Comparison of ENCODE assay signal across 1 cellular context in genomic region chr11:57482782-57483569, GRCh38.
TF ChIP-seq lines count a peak whose summit lies in the region.

No MANE protein-coding gene starts in this region.

TF ChIP-seq in H1, 55 proteins besides CTCF, POLR2A, EP300 and RAD21:
- TF ChIP-seq EZH2 (IDR thresholded peaks at IDR 0.05; ENCODE audit: low read depth, low read length, severe bottlenecking) (no peak), SIN3A (conservative IDR thresholded peaks at IDR 0.05 in 1 of 2, IDR thresholded peaks at IDR 0.05 in 1 of 2; ENCODE audit: low read depth in 1 of 2, low read length in 2 of 2) (peak; percentile 55 to 80; a peak in 2 of 4 replicates), CHD2 (IDR thresholded peaks at IDR 0.05; ENCODE audit: low read length) (no peak), ZNF274 (IDR thresholded peaks at IDR 0.05; ENCODE audit: borderline replicate concordance, extremely low read depth, low read length) (no peak), CBX5 (IDR thresholded peaks at IDR 0.05; ENCODE audit: low read depth, low read length) (no peak), POLR2AphosphoS5 (IDR thresholded peaks at IDR 0.05; ENCODE audit: low read depth, low read length) (peak; percentile 31; the same call in 1 of the 2 replicates), GABPA (IDR thresholded peaks at IDR 0.05; ENCODE audit: borderline replicate concordance, insufficient read depth, low read length) (no peak), ASH2L (IDR thresholded peaks at IDR 0.05; ENCODE audit: low read length) (no peak), SP2 (IDR thresholded peaks at IDR 0.05; ENCODE audit: low read length) (no peak), RFX5 (IDR thresholded peaks at IDR 0.05; ENCODE audit: borderline replicate concordance, low read depth, low read length) (no peak), SP4 (IDR thresholded peaks at IDR 0.05; ENCODE audit: low read length) (peak; percentile 75; the same call in 1 of the 2 replicates), PHF8 (conservative IDR thresholded peaks at IDR 0.05; ENCODE audit: low read depth, low read length) (no peak), SAP30 (IDR thresholded peaks at IDR 0.05; ENCODE audit: insufficient read depth, insufficient replicate concordance, low read length) (no peak), TAF1 (IDR thresholded peaks at IDR 0.05; ENCODE audit: low read depth, low read length) (no peak), EGR1 (IDR thresholded peaks at IDR 0.05; ENCODE audit: borderline replicate concordance, low read depth, low read length) (peak; percentile 58; the same call in 1 of the 2 replicates), RNF2 (IDR thresholded peaks at IDR 0.05; ENCODE audit: borderline replicate concordance, low read depth, low read length, missing control alignments, poor library complexity, severe bottlenecking) (no peak), SUZ12 (IDR thresholded peaks at IDR 0.05; ENCODE audit: low read length) (no peak), TCF12 (IDR thresholded peaks at IDR 0.05; ENCODE audit: low read depth, low read length) (no peak), FOSL1 (IDR thresholded peaks at IDR 0.05; ENCODE audit: insufficient read depth, low read depth, low read length) (0 out of 2 replicates have a peak, but pooled peaks have one; percentile 29), TAF7 (optimal IDR thresholded peaks at IDR 0.05; ENCODE audit: borderline replicate concordance, low read depth, low read length) (no peak), CREB1 (IDR thresholded peaks at IDR 0.05) (0 out of 2 replicates have a peak, but pooled peaks have one; percentile 31), RXRA (IDR thresholded peaks at IDR 0.05; ENCODE audit: insufficient read depth, low read depth, low read length) (no peak), JUN (IDR thresholded peaks at IDR 0.05; ENCODE audit: low read depth, low read length) (no peak), TBP (IDR thresholded peaks at IDR 0.05; ENCODE audit: low read depth, low read length) (no peak), KDM1A (IDR thresholded peaks at IDR 0.05; ENCODE audit: borderline replicate concordance, low read length) (no peak), SRF (IDR thresholded peaks at IDR 0.05; ENCODE audit: low read depth, low read length) (no peak), KDM4A (IDR thresholded peaks at IDR 0.05; ENCODE audit: low read depth, low read length, severe bottlenecking) (peak; percentile 28), USF2 (IDR thresholded peaks at IDR 0.05; ENCODE audit: low read length) (0 out of 2 replicates have a peak, but pooled peaks have one; percentile 43), BACH1 (IDR thresholded peaks at IDR 0.05; ENCODE audit: low read length) (0 out of 2 replicates have a peak, but pooled peaks have one; percentile 3), CBX8 (IDR thresholded peaks at IDR 0.05; ENCODE audit: borderline replicate concordance, low read depth, low read length) (no peak), CHD1 (IDR thresholded peaks at IDR 0.05; ENCODE audit: low read depth, low read length) (no peak), HDAC2 (IDR thresholded peaks at IDR 0.05; ENCODE audit: borderline replicate concordance in 1 of 2, low read depth in 2 of 2, low read length in 2 of 2) (no peak; a peak in 1 of 4 replicates)
- TF ChIP-seq, protein P1, sequence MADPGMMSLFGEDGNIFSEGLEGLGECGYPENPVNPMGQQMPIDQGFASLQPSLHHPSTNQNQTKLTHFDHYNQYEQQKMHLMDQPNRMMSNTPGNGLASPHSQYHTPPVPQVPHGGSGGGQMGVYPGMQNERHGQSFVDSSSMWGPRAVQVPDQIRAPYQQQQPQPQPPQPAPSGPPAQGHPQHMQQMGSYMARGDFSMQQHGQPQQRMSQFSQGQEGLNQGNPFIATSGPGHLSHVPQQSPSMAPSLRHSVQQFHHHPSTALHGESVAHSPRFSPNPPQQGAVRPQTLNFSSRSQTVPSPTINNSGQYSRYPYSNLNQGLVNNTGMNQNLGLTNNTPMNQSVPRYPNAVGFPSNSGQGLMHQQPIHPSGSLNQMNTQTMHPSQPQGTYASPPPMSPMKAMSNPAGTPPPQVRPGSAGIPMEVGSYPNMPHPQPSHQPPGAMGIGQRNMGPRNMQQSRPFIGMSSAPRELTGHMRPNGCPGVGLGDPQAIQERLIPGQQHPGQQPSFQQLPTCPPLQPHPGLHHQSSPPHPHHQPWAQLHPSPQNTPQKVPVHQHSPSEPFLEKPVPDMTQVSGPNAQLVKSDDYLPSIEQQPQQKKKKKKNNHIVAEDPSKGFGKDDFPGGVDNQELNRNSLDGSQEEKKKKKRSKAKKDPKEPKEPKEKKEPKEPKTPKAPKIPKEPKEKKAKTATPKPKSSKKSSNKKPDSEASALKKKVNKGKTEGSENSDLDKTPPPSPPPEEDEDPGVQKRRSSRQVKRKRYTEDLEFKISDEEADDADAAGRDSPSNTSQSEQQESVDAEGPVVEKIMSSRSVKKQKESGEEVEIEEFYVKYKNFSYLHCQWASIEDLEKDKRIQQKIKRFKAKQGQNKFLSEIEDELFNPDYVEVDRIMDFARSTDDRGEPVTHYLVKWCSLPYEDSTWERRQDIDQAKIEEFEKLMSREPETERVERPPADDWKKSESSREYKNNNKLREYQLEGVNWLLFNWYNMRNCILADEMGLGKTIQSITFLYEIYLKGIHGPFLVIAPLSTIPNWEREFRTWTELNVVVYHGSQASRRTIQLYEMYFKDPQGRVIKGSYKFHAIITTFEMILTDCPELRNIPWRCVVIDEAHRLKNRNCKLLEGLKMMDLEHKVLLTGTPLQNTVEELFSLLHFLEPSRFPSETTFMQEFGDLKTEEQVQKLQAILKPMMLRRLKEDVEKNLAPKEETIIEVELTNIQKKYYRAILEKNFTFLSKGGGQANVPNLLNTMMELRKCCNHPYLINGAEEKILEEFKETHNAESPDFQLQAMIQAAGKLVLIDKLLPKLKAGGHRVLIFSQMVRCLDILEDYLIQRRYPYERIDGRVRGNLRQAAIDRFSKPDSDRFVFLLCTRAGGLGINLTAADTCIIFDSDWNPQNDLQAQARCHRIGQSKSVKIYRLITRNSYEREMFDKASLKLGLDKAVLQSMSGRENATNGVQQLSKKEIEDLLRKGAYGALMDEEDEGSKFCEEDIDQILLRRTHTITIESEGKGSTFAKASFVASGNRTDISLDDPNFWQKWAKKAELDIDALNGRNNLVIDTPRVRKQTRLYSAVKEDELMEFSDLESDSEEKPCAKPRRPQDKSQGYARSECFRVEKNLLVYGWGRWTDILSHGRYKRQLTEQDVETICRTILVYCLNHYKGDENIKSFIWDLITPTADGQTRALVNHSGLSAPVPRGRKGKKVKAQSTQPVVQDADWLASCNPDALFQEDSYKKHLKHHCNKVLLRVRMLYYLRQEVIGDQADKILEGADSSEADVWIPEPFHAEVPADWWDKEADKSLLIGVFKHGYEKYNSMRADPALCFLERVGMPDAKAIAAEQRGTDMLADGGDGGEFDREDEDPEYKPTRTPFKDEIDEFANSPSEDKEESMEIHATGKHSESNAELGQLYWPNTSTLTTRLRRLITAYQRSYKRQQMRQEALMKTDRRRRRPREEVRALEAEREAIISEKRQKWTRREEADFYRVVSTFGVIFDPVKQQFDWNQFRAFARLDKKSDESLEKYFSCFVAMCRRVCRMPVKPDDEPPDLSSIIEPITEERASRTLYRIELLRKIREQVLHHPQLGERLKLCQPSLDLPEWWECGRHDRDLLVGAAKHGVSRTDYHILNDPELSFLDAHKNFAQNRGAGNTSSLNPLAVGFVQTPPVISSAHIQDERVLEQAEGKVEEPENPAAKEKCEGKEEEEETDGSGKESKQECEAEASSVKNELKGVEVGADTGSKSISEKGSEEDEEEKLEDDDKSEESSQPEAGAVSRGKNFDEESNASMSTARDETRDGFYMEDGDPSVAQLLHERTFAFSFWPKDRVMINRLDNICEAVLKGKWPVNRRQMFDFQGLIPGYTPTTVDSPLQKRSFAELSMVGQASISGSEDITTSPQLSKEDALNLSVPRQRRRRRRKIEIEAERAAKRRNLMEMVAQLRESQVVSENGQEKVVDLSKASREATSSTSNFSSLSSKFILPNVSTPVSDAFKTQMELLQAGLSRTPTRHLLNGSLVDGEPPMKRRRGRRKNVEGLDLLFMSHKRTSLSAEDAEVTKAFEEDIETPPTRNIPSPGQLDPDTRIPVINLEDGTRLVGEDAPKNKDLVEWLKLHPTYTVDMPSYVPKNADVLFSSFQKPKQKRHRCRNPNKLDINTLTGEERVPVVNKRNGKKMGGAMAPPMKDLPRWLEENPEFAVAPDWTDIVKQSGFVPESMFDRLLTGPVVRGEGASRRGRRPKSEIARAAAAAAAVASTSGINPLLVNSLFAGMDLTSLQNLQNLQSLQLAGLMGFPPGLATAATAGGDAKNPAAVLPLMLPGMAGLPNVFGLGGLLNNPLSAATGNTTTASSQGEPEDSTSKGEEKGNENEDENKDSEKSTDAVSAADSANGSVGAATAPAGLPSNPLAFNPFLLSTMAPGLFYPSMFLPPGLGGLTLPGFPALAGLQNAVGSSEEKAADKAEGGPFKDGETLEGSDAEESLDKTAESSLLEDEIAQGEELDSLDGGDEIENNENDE (IDR thresholded peaks at IDR 0.05; ENCODE audit: insufficient replicate concordance, low read length), result no peak
- TF ChIP-seq, protein P2, sequence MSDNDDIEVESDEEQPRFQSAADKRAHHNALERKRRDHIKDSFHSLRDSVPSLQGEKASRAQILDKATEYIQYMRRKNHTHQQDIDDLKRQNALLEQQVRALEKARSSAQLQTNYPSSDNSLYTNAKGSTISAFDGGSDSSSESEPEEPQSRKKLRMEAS (IDR thresholded peaks at IDR 0.05), result peak; percentile 99
- TF ChIP-seq, protein P3, sequence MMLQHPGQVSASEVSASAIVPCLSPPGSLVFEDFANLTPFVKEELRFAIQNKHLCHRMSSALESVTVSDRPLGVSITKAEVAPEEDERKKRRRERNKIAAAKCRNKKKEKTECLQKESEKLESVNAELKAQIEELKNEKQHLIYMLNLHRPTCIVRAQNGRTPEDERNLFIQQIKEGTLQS (IDR thresholded peaks at IDR 0.05; ENCODE audit: insufficient read depth, low read depth, low read length), result 0 out of 2 replicates have a peak, but pooled peaks have one; percentile 35
- TF ChIP-seq, protein P4, sequence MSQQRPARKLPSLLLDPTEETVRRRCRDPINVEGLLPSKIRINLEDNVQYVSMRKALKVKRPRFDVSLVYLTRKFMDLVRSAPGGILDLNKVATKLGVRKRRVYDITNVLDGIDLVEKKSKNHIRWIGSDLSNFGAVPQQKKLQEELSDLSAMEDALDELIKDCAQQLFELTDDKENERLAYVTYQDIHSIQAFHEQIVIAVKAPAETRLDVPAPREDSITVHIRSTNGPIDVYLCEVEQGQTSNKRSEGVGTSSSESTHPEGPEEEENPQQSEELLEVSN (IDR thresholded peaks at IDR 0.05), result peak; percentile 83; the same call in 1 of the 2 replicates
- TF ChIP-seq, protein P5, sequence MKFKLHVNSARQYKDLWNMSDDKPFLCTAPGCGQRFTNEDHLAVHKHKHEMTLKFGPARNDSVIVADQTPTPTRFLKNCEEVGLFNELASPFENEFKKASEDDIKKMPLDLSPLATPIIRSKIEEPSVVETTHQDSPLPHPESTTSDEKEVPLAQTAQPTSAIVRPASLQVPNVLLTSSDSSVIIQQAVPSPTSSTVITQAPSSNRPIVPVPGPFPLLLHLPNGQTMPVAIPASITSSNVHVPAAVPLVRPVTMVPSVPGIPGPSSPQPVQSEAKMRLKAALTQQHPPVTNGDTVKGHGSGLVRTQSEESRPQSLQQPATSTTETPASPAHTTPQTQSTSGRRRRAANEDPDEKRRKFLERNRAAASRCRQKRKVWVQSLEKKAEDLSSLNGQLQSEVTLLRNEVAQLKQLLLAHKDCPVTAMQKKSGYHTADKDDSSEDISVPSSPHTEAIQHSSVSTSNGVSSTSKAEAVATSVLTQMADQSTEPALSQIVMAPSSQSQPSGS (IDR thresholded peaks at IDR 0.05; ENCODE audit: low read length), result no peak; the same call in 1 of the 2 replicates
